ENCODE assay signal across 8 cellular contexts in genomic region chr1:51768971-51769601, GRCh38.
DNase-seq lines count a peak whose midpoint lies in the region; ATAC-seq and TF ChIP-seq lines count a peak whose summit lies in the region.

No MANE protein-coding gene starts in this region.

- intact Hi-C loops in activated naive CD4-positive, alpha-beta T cell treated with anti-CD3 and anti-CD28 coated beads for 36 hours (cut with micrococcal nuclease), result loop anchor here (1.0 to 10.0 kb wide), 5 partner anchors 42 to 453 kb away; no protein-coding TSS in a partner anchor
- intact Hi-C loops in Panc1 (cut with micrococcal nuclease; ENCODE audit: unreplicated experiment), result no loop called here
- intact Hi-C loops in colonic mucosa (cut with DNase I), result loop anchor here (10.0 kb wide), 1 partner anchor 144 kb away; no protein-coding TSS in a partner anchor
- intact Hi-C loops in right lobe of liver (cut with DNase I), result no loop called here
- intact Hi-C loops in aorta (cut with DNase I), result loop anchor here in 1 of 2 donors (5.0 to 10.0 kb wide), 2 partner anchors 112 to 144 kb away; no protein-coding TSS in a partner anchor

- peak; percentile 37 for DNase-seq in activated naive CD4-positive, alpha-beta T cell treated with anti-CD3 and anti-CD28 coated beads for 36 hours
- no peak for DNase-seq in activated naive CD4-positive, alpha-beta T cell (lab: John Stamatoyannopoulos, UW)
- DNase-seq in HuH-7 (ENCODE audit: low spot score), result peak; percentile 25
- DNase-seq in Panc1 (ENCODE audit: low read depth, low spot score), result peak; percentile 39
- no peak for DNase-seq in colonic mucosa
- DNase-seq in right lobe of liver, result no peak
- DNase-seq in aorta, result no peak
- no peak for DNase-seq in activated CD8-positive, alpha-beta memory T cell treated with anti-CD3 and anti-CD28 coated beads, Interleukin-2, amount 50 U/mL, for 48 hours

- no peak overlapping the region for H3K9ac ChIP-seq in colonic mucosa (ENCODE audit: low read depth in 2 of 2, low read length in 2 of 2)

- whole genome bisulfite sequencing in right lobe of liver (ENCODE audit: insufficient coverage, low coverage, low lambda C conversion rate, missing lambda C conversion rate), result 26% methylated on average over 6 of the region's 6 CpGs
- WGBS in aorta, 2 donors, result 7 to 12% methylated on average over 6 of the region's 6 CpGs

- no peak overlapping the region for H3K27ac Mint-ChIP-seq in activated naive CD4-positive, alpha-beta T cell treated with anti-CD3 and anti-CD28 coated beads for 36 hours

- peaks cover 10% of the 10 kb centered on the region for H3K4me1 Mint-ChIP-seq in activated naive CD4-positive, alpha-beta T cell treated with anti-CD3 and anti-CD28 coated beads for 36 hours (ENCODE audit: low read depth)

- POLR2A ChIA-PET in Panc1 (lab: Charles Lee), result interaction anchor here (0.8 kb wide), 1 partner anchor 40 kb away, joined by 6 read pairs; no protein-coding TSS in a partner anchor

- no TSS peak for BruUV-seq in Panc1 (replicated peaks; lab: Mats Ljungman, UMichigan)

- CTCF ChIA-PET in activated naive CD4-positive, alpha-beta T cell treated with anti-CD3 and anti-CD28 coated beads for 36 hours (lab: Charles Lee), result interaction anchor here (0.5 to 2.5 kb wide), 31 partner anchors 8 to 455 kb away, joined by 3 to 14 read pairs (median 4); no protein-coding TSS in a partner anchor
- CTCF ChIA-PET in Panc1 (lab: Charles Lee), result interaction anchor here (0.6 to 1.1 kb wide), 7 partner anchors 38 to 1174 kb away, joined by 3 to 7 read pairs (median 3); no protein-coding TSS in a partner anchor

- H3K27me3 ChIP-seq in Panc1 (ENCODE audit: control insufficient read depth, insufficient read depth, low read length), result no peaks in the 10 kb centered on the region
- no peaks in the 10 kb centered on the region for H3K27me3 ChIP-seq in colonic mucosa
- H3K27me3 ChIP-seq in right lobe of liver, result no peaks in the 10 kb centered on the region
- no peaks in the 10 kb centered on the region for H3K27me3 ChIP-seq in aorta (ENCODE audit: control insufficient read depth in 1 of 2, insufficient read depth in 2 of 2, low read length in 1 of 2)

- H3K4me3 Mint-ChIP-seq in activated naive CD4-positive, alpha-beta T cell treated with anti-CD3 and anti-CD28 coated beads for 36 hours, result no peak overlapping the region

- no peaks in the 10 kb centered on the region for H3K27me3 Mint-ChIP-seq in activated naive CD4-positive, alpha-beta T cell treated with anti-CD3 and anti-CD28 coated beads for 36 hours (ENCODE audit: low read depth)

- no peak for TF ChIP-seq POLR2A in right lobe of liver (IDR thresholded peaks at IDR 0.05)

- no peaks in the 10 kb centered on the region for H3K9me3 Mint-ChIP-seq in activated naive CD4-positive, alpha-beta T cell treated with anti-CD3 and anti-CD28 coated beads for 36 hours

- ATAC-seq in Panc1 (peak; percentile 92), right lobe of liver (peak; percentile 86 to 94 (median 92)), aorta (ENCODE audit: low FRiP score) (peak; percentile 83)

- no peaks in the 10 kb centered on the region for H3K4me1 ChIP-seq in Panc1 (ENCODE audit: control insufficient read depth, insufficient read depth, low read length)
- no peaks in the 10 kb centered on the region for H3K4me1 ChIP-seq in colonic mucosa
- peaks cover 0 to 7% (median 0%) of the 10 kb centered on the region in 4 donors for H3K4me1 ChIP-seq in right lobe of liver
- peaks cover 0 to 2% of the 10 kb centered on the region in 2 donors for H3K4me1 ChIP-seq in aorta (ENCODE audit: control insufficient read depth in 1 of 2, insufficient read depth in 2 of 2, low read length in 2 of 2)

- in situ Hi-C loops in Panc1 (cut with HindIII; ENCODE audit: low pct_unique_long_range_greater_than_20kb, low sequenced_read_pairs), result no loop called here

- TF ChIP-seq CTCF in Panc1 (IDR thresholded peaks at IDR 0.05) (peak; percentile 82; the same call in 1 of the 2 replicates), colonic mucosa (IDR thresholded peaks at IDR 0.05) (peak; percentile 86), right lobe of liver (IDR thresholded peaks at IDR 0.05) (peak; percentile 75 to 88 (median 82))

- H3K27ac ChIP-seq in Panc1 (ENCODE audit: low read length) (no peak overlapping the region), colonic mucosa (no peak overlapping the region), right lobe of liver (peak overlapping the region; percentile 4 to 37 (median 27)), aorta (ENCODE audit: low read depth in 1 of 2, low read length in 2 of 2) (no peak overlapping the region)

- no peaks in the 10 kb centered on the region for H3K9me3 ChIP-seq in Panc1 (ENCODE audit: control insufficient read depth, insufficient read depth, low read depth, low read length)
- H3K9me3 ChIP-seq in colonic mucosa, result no peaks in the 10 kb centered on the region
- no peaks in the 10 kb centered on the region for H3K9me3 ChIP-seq in right lobe of liver
- H3K9me3 ChIP-seq in aorta (ENCODE audit: control insufficient read depth, low read length), result no peaks in the 10 kb centered on the region

- H3K4me3 ChIP-seq in Panc1 (ENCODE audit: low read depth in 2 of 2, low read length in 2 of 2) (no peak overlapping the region), colonic mucosa (no peak overlapping the region), right lobe of liver (no peak overlapping the region), aorta (ENCODE audit: low read length in 2 of 2) (no peak overlapping the region)

- H3K36me3 ChIP-seq in Panc1 (ENCODE audit: control insufficient read depth, insufficient read depth, low read length) (no peaks in the 10 kb centered on the region; the same call in 1 of the 2 replicates), colonic mucosa (no peaks in the 10 kb centered on the region), right lobe of liver (peaks cover 0 to 65% (median 15%) of the 10 kb centered on the region in 4 donors), aorta (ENCODE audit: control insufficient read depth in 1 of 2, insufficient read depth in 2 of 2, low read length in 1 of 2) (no peaks in the 10 kb centered on the region)

- H3K36me3 Mint-ChIP-seq in activated naive CD4-positive, alpha-beta T cell treated with anti-CD3 and anti-CD28 coated beads for 36 hours (ENCODE audit: low read depth), result peaks cover 22% of the 10 kb centered on the region

Comparison
In these comparisons a context has a peak if more than half of its experiments do, and no peak if none do; other contexts are left out.
1. DNase-seq: peak in activated naive CD4-positive, alpha-beta T cell treated with anti-CD3 and anti-CD28 coated beads for 36 hours (single experiment), HuH-7 (single experiment) and Panc1 (single experiment); none in activated naive CD4-positive, alpha-beta T cell (0 of 4), colonic mucosa (single experiment), right lobe of liver (0 of 3), aorta (0 of 2) and activated CD8-positive, alpha-beta memory T cell treated with anti-CD3 and anti-CD28 coated beads, Interleukin-2, amount 50 U/mL, for 48 hours (single experiment).
2. H3K27ac ChIP-seq: peak in right lobe of liver (3 of 3); none in Panc1 (single experiment), colonic mucosa (single experiment) and aorta (0 of 2).
3. intact Hi-C loops: an anchor here in activated naive CD4-positive, alpha-beta T cell treated with anti-CD3 and anti-CD28 coated beads for 36 hours (1.0 to 10.0 kb wide) and colonic mucosa (10.0 kb wide); none called in Panc1 and right lobe of liver.
4. Peak in every context shown above with its lines, with median percentiles within 50 percentile points of each other: ATAC-seq and CTCF ChIP-seq.